ENCODE assay signal across 26 cellular contexts in genomic region chrX:154353172-154353843, GRCh38. TPM values are rescaled to one million over a fixed set of nuclear protein-coding genes. Genes with fewer than 3 reads are reported as not detected.
A peak's percentile ranks its signal among the peaks of the same experiment; 100 is the strongest.
DNase-seq lines count a peak whose midpoint lies in the region; ATAC-seq and TF ChIP-seq lines count a peak whose summit lies in the region.
"Had no signal": no experiment of that assay in that cellular context is flagged by ENCODE, and none has a peak within 500 bp of the region (broad histone marks: within the 10 kb centered on the region; RNA-seq: fewer than 3 reads in every experiment).

No MANE protein-coding gene starts in this region.

- H3K27me3 ChIP-seq in left ventricle myocardium inferior (ENCODE audit: low read depth) (no peaks in the 10 kb centered on the region), heart left ventricle (no peaks in the 10 kb centered on the region), endodermal cell (ENCODE audit: control insufficient read depth, insufficient read depth, low read length, poor library complexity, severe bottlenecking) (no peaks in the 10 kb centered on the region), stomach smooth muscle (ENCODE audit: control insufficient read depth in 1 of 2, insufficient read depth in 2 of 2, low read length in 2 of 2) (peaks cover 0 to 3% of the 10 kb centered on the region in 2 donors)
- H3K27me3 ChIP-seq: spleen, vagina had no signal

- H3K4me3 ChIP-seq in left ventricle myocardium inferior (no peak overlapping the region), heart left ventricle (no peak overlapping the region), endodermal cell (ENCODE audit: low read length) (no peak overlapping the region), stomach smooth muscle (ENCODE audit: low read length in 2 of 2) (no peak overlapping the region)
- H3K4me3 ChIP-seq: HAP-1, spleen, vagina had no signal

- no peak overlapping the region for H3K9ac ChIP-seq in endodermal cell (ENCODE audit: extremely low read depth, low read length, poor library complexity, severe bottlenecking)
- no peak overlapping the region for H3K9ac ChIP-seq in stomach smooth muscle (ENCODE audit: low read length in 2 of 2)

- no peak overlapping the region for H3K27ac ChIP-seq in left ventricle myocardium inferior (replicated peaks)
- peak overlapping the region in 1 of 12 donors; percentile 76 for H3K27ac ChIP-seq in heart left ventricle
- H3K27ac ChIP-seq in endodermal cell (ENCODE audit: low read depth, low read length): no peak overlapping the region
- H3K27ac ChIP-seq in stomach smooth muscle (ENCODE audit: low read length): peak overlapping the region; percentile 73
- H3K27ac ChIP-seq: C4-2B, vagina had no signal

- DNase-seq in left ventricle myocardium inferior (peak; percentile 10), heart left ventricle (no peak), HFFc6 (no peak), endodermal cell (no peak), left lobe of liver (ENCODE audit: low spot score) (no peak), GM20000 (ENCODE audit: low spot score) (no peak), Ammon's horn (ENCODE audit: low spot score) (no peak)
- DNase-seq: activated T-cell treated with anti-CD3 and anti-CD28 coated beads, Interleukin-2, amount 50 U/mL, for 24 hours; amniotic stem cell; cortex of kidney; mesendoderm; NCI-H2081 treated with DMSO at 0.1 percent for 48 hours; NCI-H446 treated with DMSO at 0.1 percent for 48 hours; OCI-M1; spleen; stimulated activated CD4-positive, alpha-beta T cell treated with anti-CD3 and anti-CD28 coated beads, Interleukin-2, amount 100 ng/mL, for 48 hours; T1000 had no signal

- H3K4me3 Mint-ChIP-seq in HFFc6 (no peak overlapping the region), endodermal cell (no peak overlapping the region)
- H3K4me3 Mint-ChIP-seq: activated T-cell treated with anti-CD3 and anti-CD28 coated beads, Interleukin-2, amount 50 U/mL, for 24 hours; stimulated activated memory B cell treated with anti-CD40 and anti-IgM and Interleukin-4, amounts not matched to agents 10 μg/mL and 1 μg/mL and 100 μg/mL, for 72 hours; WTC11 had no signal

- H3K36me3 Mint-ChIP-seq in HFFc6 (ENCODE audit: low read depth) (no peaks in the 10 kb centered on the region), endodermal cell (ENCODE audit: low read depth) (peaks cover 38% of the 10 kb centered on the region)

- H3K4me1 ChIP-seq in left ventricle myocardium inferior (peaks cover 20% of the 10 kb centered on the region), heart left ventricle (peaks cover 0 to 14% (median 2%) of the 10 kb centered on the region in 12 donors), endodermal cell (ENCODE audit: control insufficient read depth, insufficient read depth, low read length) (no peaks in the 10 kb centered on the region), stomach smooth muscle (ENCODE audit: control insufficient read depth, insufficient read depth, low read length) (peaks cover 25% of the 10 kb centered on the region)
- H3K4me1 ChIP-seq: HAP-1 had no signal

- TF ChIP-seq POLR2A in heart left ventricle (IDR thresholded peaks at IDR 0.05): no peak

- no peaks in the 10 kb centered on the region; the same call in 1 of the 2 replicates for H3K4me1 Mint-ChIP-seq in HFFc6 (ENCODE audit: low read depth)
- H3K4me1 Mint-ChIP-seq in endodermal cell: no peaks in the 10 kb centered on the region
- H3K4me1 Mint-ChIP-seq: WTC11 had no signal

- ATAC-seq in heart left ventricle (no peak), left lobe of liver (no peak)
- ATAC-seq: stimulated activated memory B cell treated with anti-CD40 and anti-IgM and Interleukin-4, amounts not matched to agents 10 μg/mL and 1 μg/mL and 100 μg/mL, for 72 hours; WTC11 had no signal

- peaks cover 10% of the 10 kb centered on the region for H3K27me3 Mint-ChIP-seq in HFFc6 (ENCODE audit: insufficient read depth)
- H3K27me3 Mint-ChIP-seq in endodermal cell (ENCODE audit: insufficient read depth): no peaks in the 10 kb centered on the region
- H3K27me3 Mint-ChIP-seq: activated T-cell treated with anti-CD3 and anti-CD28 coated beads, Interleukin-2, amount 50 U/mL, for 24 hours; stimulated activated memory B cell treated with anti-CD40 and anti-IgM and Interleukin-4, amounts not matched to agents 10 μg/mL and 1 μg/mL and 100 μg/mL, for 72 hours had no signal

- intact Hi-C loops in left ventricle myocardium inferior (cut with micrococcal nuclease) (no loop called here), heart left ventricle (cut with DNase I) (no loop called here)

- TF ChIP-seq CTCF in left ventricle myocardium inferior (IDR thresholded peaks at IDR 0.05; ENCODE audit: borderline replicate concordance) (no peak), heart left ventricle (IDR thresholded peaks at IDR 0.05) (no peak), HFFc6 (IDR thresholded peaks at IDR 0.05) (no peak), endodermal cell (conservative IDR thresholded peaks at IDR 0.05) (no peak), GM20000 (IDR thresholded peaks at IDR 0.05; ENCODE audit: extremely low read depth, missing control alignments) (no peak)

- H3K9me3 ChIP-seq in left ventricle myocardium inferior (replicated peaks) (no peaks in the 10 kb centered on the region), heart left ventricle (no peaks in the 10 kb centered on the region), endodermal cell (ENCODE audit: control insufficient read depth, low read length) (no peaks in the 10 kb centered on the region), stomach smooth muscle (ENCODE audit: control insufficient read depth in 2 of 2, low read length in 2 of 2) (no peaks in the 10 kb centered on the region)
- H3K9me3 ChIP-seq: HAP-1, spleen, vagina had no signal

- 75 to 86% (median 77%) methylated on average over 17 to 24 of the region's 24 CpGs for WGBS in heart left ventricle, 4 donors
- WGBS in endodermal cell (ENCODE audit: insufficient coverage in 1 of 2, insufficient read length in 1 of 2), 2 experiments: 96 to 100% methylated on average over 10 to 24 of the region's 24 CpGs

- peaks cover 98% of the 10 kb centered on the region for H3K36me3 ChIP-seq in left ventricle myocardium inferior
- peaks cover 0 to 100% (median 96%) of the 10 kb centered on the region in 9 donors for H3K36me3 ChIP-seq in heart left ventricle
- H3K36me3 ChIP-seq in endodermal cell (ENCODE audit: control insufficient read depth, insufficient read depth, low read length): peaks cover 67% of the 10 kb centered on the region
- H3K36me3 ChIP-seq in stomach smooth muscle (ENCODE audit: control insufficient read depth in 2 of 2, insufficient read depth in 2 of 2, low read length in 2 of 2): peaks cover 57 to 74% of the 10 kb centered on the region in 2 donors

- H3K9me3 Mint-ChIP-seq in HFFc6 (no peaks in the 10 kb centered on the region), endodermal cell (peaks cover 45% of the 10 kb centered on the region)
- H3K9me3 Mint-ChIP-seq: activated T-cell treated with anti-CD3 and anti-CD28 coated beads, Interleukin-2, amount 50 U/mL, for 24 hours; stimulated activated memory B cell treated with anti-CD40 and anti-IgM and Interleukin-4, amounts not matched to agents 10 μg/mL and 1 μg/mL and 100 μg/mL, for 72 hours; WTC11 had no signal

- H3K27ac Mint-ChIP-seq in HFFc6 (peak overlapping the region; percentile 45; the same call in 1 of the 2 replicates), endodermal cell (peak overlapping the region; percentile 30)
- H3K27ac Mint-ChIP-seq: activated T-cell treated with anti-CD3 and anti-CD28 coated beads, Interleukin-2, amount 50 U/mL, for 24 hours; WTC11 had no signal

RNA-seq across cellular contexts. Expression of gene FLNA, which starts 21.1 kb away (rescaled TPM):
- total RNA-seq in left ventricle myocardium inferior (225 TPM), heart left ventricle (100 to 1,000 TPM; 155 to 465 (median 234) TPM), endodermal cell (1,000 to 10,000 TPM; 1,074 to 1,251 TPM), left lobe of liver (76.6 TPM)
- 100 to 1,000 TPM; 226 to 274 TPM for polyA plus RNA-seq in heart left ventricle
- total RNA-seq in HFFc6 (2021; fragmentation: NEBNext Ultra II Directional; extraction: Animal tissue kit (Norgen Biotek cat#: 25700)): 1,000 to 10,000 TPM; 2,260 to 2,886 (median 2,666) TPM
- 609 TPM for polyA plus RNA-seq in endodermal cell (2013, experiment 1 of 2)
- 609 TPM for polyA plus RNA-seq in endodermal cell (2013, experiment 2 of 2)

RNA-seq across cellular contexts. Expression of gene EMD, which starts 25.8 kb away (rescaled TPM):
- 55.6 TPM for total RNA-seq in left ventricle myocardium inferior
- 10 to 100 TPM; 37.6 to 76.8 (median 52.8) TPM for total RNA-seq in heart left ventricle
- 100 to 1,000 TPM in 1 of 2 donors, 10 to 100 TPM in 1; 71.9 to 152 TPM for polyA plus RNA-seq in heart left ventricle
- total RNA-seq in HFFc6 (2021; fragmentation: NEBNext Ultra II Directional; extraction: Animal tissue kit (Norgen Biotek cat#: 25700)): 100 to 1,000 TPM in 4 of 6 experiments, 10 to 100 TPM in 2; 84.8 to 119 (median 108) TPM
- total RNA-seq in endodermal cell: 10 to 100 TPM; 60.3 to 76.4 TPM
- 91.0 TPM for polyA plus RNA-seq in endodermal cell (2013, experiment 1 of 2)
- 77.9 TPM for polyA plus RNA-seq in endodermal cell (2013, experiment 2 of 2)
- total RNA-seq in left lobe of liver: 19.5 TPM

RNA-seq across cellular contexts. Expression of gene RPL10, which starts 44.9 kb away (rescaled TPM):
- total RNA-seq in left ventricle myocardium inferior (1,850 TPM), heart left ventricle (1,000 to 10,000 TPM; 1,381 to 3,072 (median 2,052) TPM), endodermal cell (1,000 to 10,000 TPM; 2,142 to 2,551 TPM), left lobe of liver (1,085 TPM)
- 1,000 to 10,000 TPM; 2,362 to 5,995 TPM for polyA plus RNA-seq in heart left ventricle
- 1,000 to 10,000 TPM; 1,764 to 1,978 (median 1,934) TPM for total RNA-seq in HFFc6 (2021; fragmentation: NEBNext Ultra II Directional; extraction: Animal tissue kit (Norgen Biotek cat#: 25700))
- 2,954 TPM for polyA plus RNA-seq in endodermal cell (2013, experiment 1 of 2)
- polyA plus RNA-seq in endodermal cell (2013, experiment 2 of 2): 2,652 TPM

RNA-seq across cellular contexts. Expression of gene DNASE1L1, which starts 55.7 kb away (rescaled TPM):
- total RNA-seq in left ventricle myocardium inferior (56.3 TPM), heart left ventricle (100 to 1,000 TPM in 2 of 9 donors, 10 to 100 TPM in 7; 26.7 to 117 (median 43.8) TPM), endodermal cell (10 to 100 TPM; 13.8 to 17.0 TPM), left lobe of liver (14.9 TPM)
- polyA plus RNA-seq in heart left ventricle: 10 to 100 TPM; 27.7 to 57.1 TPM
- total RNA-seq in HFFc6 (2021; fragmentation: NEBNext Ultra II Directional; extraction: Animal tissue kit (Norgen Biotek cat#: 25700)): 10 to 100 TPM; 74.8 to 96.3 (median 87.4) TPM
- polyA plus RNA-seq in endodermal cell (2013, experiment 1 of 2): 13.1 TPM
- polyA plus RNA-seq in endodermal cell (2013, experiment 2 of 2): 10.9 TPM

RNA-seq across cellular contexts. Expression of gene TKTL1, which starts 57.7 kb away (rescaled TPM):
- 11.7 TPM for total RNA-seq in left ventricle myocardium inferior
- total RNA-seq in heart left ventricle: 10 to 100 TPM in 2 of 9 donors, 1 to 10 TPM in 7; 2.0 to 13.4 (median 7.7) TPM
- 10 to 100 TPM in 1 of 2 donors, 1 to 10 TPM in 1; 2.9 to 10.2 TPM for polyA plus RNA-seq in heart left ventricle
- not detected for total RNA-seq in HFFc6 (2021; fragmentation: NEBNext Ultra II Directional; extraction: Animal tissue kit (Norgen Biotek cat#: 25700))
- not detected for total RNA-seq in endodermal cell
- 2.6 TPM for polyA plus RNA-seq in endodermal cell (2013, experiment 1 of 2)
- polyA plus RNA-seq in endodermal cell (2013, experiment 2 of 2): 1.9 TPM
- total RNA-seq in left lobe of liver: not detected
- total RNA-seq: bronchial epithelial cell, MCF 10A, renal cortical epithelial cell, vagina had no signal
